14 cellular contexts compared by ENCODE assay signal in the genomic region with DNA sequence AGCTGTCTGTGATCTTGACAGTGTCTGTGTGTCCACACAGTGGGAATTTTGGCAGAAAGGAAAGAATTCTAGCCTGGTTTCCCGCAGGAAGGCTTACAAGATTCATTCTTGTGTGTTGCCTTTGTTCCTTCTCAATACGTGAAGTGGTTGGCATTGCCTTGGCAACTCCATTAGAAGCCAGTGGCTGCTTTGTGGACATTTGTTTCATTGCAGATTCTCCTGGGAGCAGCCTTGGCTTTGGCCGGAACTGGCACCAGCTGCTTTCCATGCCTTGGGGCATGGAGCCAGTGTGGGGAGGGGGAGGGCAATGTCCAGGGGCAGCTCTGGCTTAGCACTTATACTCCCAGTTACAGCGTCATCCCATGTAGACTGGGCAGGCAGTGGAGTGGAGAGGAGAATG. TPM values are rescaled to one million over a fixed set of nuclear protein-coding genes. Genes with fewer than 3 reads are reported as not detected.
A peak's percentile ranks its signal among the peaks of the same experiment; 100 is the strongest.
DNase-seq lines count a peak whose midpoint lies in the region; ATAC-seq and TF ChIP-seq lines count a peak whose summit lies in the region.
"Had no signal": no experiment of that assay in that cellular context is flagged by ENCODE, and none has a peak within 500 bp of the region (broad histone marks: within the 10 kb centered on the region; RNA-seq: fewer than 3 reads in every experiment).

No MANE protein-coding gene starts in this region.

- H3K4me3 Mint-ChIP-seq in brain (peak overlapping the region in 2 of 5 experiments; percentile 24 to 70), HFFc6 (no peak overlapping the region)
- H3K4me3 Mint-ChIP-seq: activated T-helper 17 cell treated with anti-CD3 and anti-CD28 coated beads, Interleukin-2, amount 50 U/mL, for 72 hours; B cell had no signal

- H3K4me1 Mint-ChIP-seq in brain (peaks cover 76% of the 10 kb centered on the region), HFFc6 (ENCODE audit: low read depth) (no peaks in the 10 kb centered on the region)
- H3K4me1 Mint-ChIP-seq: B cell had no signal

- DNase-seq in NCI-H1092 (lab: John Stamatoyannopoulos, UW) (peak; percentile 92), NCI-H2107 treated with DMSO at 0.1 percent for 48 hours (lab: John Stamatoyannopoulos, UW; ENCODE audit: unreplicated experiment) (peak; percentile 25), pons (ENCODE audit: low spot score) (peak; percentile 73), HFFc6 (no peak)
- DNase-seq: amniotic stem cell, foreskin keratinocyte, left lung, NCI-H1048 had no signal

- no peaks in the 10 kb centered on the region for H3K27me3 Mint-ChIP-seq in brain
- peaks cover 20% of the 10 kb centered on the region for H3K27me3 Mint-ChIP-seq in HFFc6 (ENCODE audit: insufficient read depth)
- H3K27me3 Mint-ChIP-seq: activated T-helper 17 cell treated with anti-CD3 and anti-CD28 coated beads, Interleukin-2, amount 50 U/mL, for 72 hours had no signal

- H3K36me3 Mint-ChIP-seq in brain (peaks cover 70% of the 10 kb centered on the region), HFFc6 (ENCODE audit: low read depth) (no peaks in the 10 kb centered on the region; the same call in 1 of the 2 replicates)

- no peak for TF ChIP-seq CTCF in brain (conservative IDR thresholded peaks at IDR 0.05)
- TF ChIP-seq CTCF in HFFc6 (IDR thresholded peaks at IDR 0.05): no peak

- H3K9me3 Mint-ChIP-seq in brain (peaks cover 9 to 19% (median 11%) of the 10 kb centered on the region in 5 experiments), HFFc6 (peaks cover 15% of the 10 kb centered on the region)

- H3K27ac Mint-ChIP-seq in brain (peak overlapping the region; percentile 55 to 92 (median 85)), HFFc6 (no peak overlapping the region)
- H3K27ac Mint-ChIP-seq: activated T-helper 17 cell treated with anti-CD3 and anti-CD28 coated beads, Interleukin-2, amount 50 U/mL, for 72 hours; B cell had no signal

- ATAC-seq in HG03039 (IDR thresholded peaks at IDR 0.05; ENCODE audit: unreplicated experiment): no peak
- ATAC-seq in HG02970 (IDR thresholded peaks at IDR 0.05; ENCODE audit: low FRiP score, unreplicated experiment): no peak
- ATAC-seq: activated CD4-positive, CD25-positive, alpha-beta regulatory T cell treated with anti-CD3 and anti-CD28 coated beads, Interleukin-2, amount 50 U/mL, for 24 hours; activated T-helper 17 cell treated with anti-CD3 and anti-CD28 coated beads, Interleukin-2, amount 50 U/mL, for 72 hours; foreskin keratinocyte; left lung had no signal

RNA-seq across cellular contexts. Expression of gene KIF5C, which starts 39.4 kb away (rescaled TPM):
- 93.6 TPM for polyA plus RNA-seq in brain (ENCODE audit: insufficient read depth, low read depth, low replicate concordance)
- total RNA-seq in HFFc6 (2021; fragmentation: NEBNext Ultra II Directional; extraction: Animal tissue kit (Norgen Biotek cat#: 25700)): 1 to 10 TPM in 1 of 6 experiments, under 1 TPM in 5; 0.38 to 1.0 (median 0.54) TPM
